In genomic region chr1:23383547-23384311, GRCh38 we compare ENCODE assay signal across 16 cellular contexts. TPM values are rescaled to one million over a fixed set of nuclear protein-coding genes. Genes with fewer than 3 reads are reported as not detected.
DNase-seq lines count a peak whose midpoint lies in the region; ATAC-seq and TF ChIP-seq lines count a peak whose summit lies in the region.
"Had no signal": no experiment of that assay in that cellular context is flagged by ENCODE, and none has a peak within 500 bp of the region (broad histone marks: within the 10 kb centered on the region; RNA-seq: fewer than 3 reads in every experiment).

No MANE protein-coding gene starts in this region.

- intact Hi-C loops in IMR-90 (cut with micrococcal nuclease) (no loop called here), left ventricle myocardium inferior (cut with micrococcal nuclease) (no loop called here), sigmoid colon (cut with DNase I) (no loop called here)

- H3K27me3 ChIP-seq in IMR-90 (ENCODE audit: control insufficient read depth, insufficient read depth, low read length), result no peaks in the 10 kb centered on the region
- H3K27me3 ChIP-seq in left ventricle myocardium inferior (ENCODE audit: low read depth), result no peaks in the 10 kb centered on the region
- H3K27me3 ChIP-seq in sigmoid colon, result no peaks in the 10 kb centered on the region
- H3K27me3 ChIP-seq: pancreas had no signal

- peak overlapping the region; percentile 45 for H2AFZ ChIP-seq in IMR-90 (replicated peaks; ENCODE audit: low read length, poor library complexity)

- H3K9ac ChIP-seq in IMR-90 (ENCODE audit: low read depth, low read length), result no peak overlapping the region

- H2BK120ac ChIP-seq in IMR-90 (ENCODE audit: low read depth, low read length), result no peak overlapping the region; the same call in 1 of the 2 replicates

- DNase-seq in IMR-90 (no peak), choroid plexus epithelial cell (ENCODE audit: low read depth) (peak; percentile 17), left ventricle myocardium inferior (no peak), sigmoid colon (peak; percentile 78), DMS153 (lab: John Stamatoyannopoulos, UW) (no peak), Kasumi-1 (lab: John Stamatoyannopoulos, UW) (no peak)
- DNase-seq in stimulated activated CD4-positive, alpha-beta T cell treated with anti-CD3 and anti-CD28 coated beads, Interleukin-4, amount 100 ng/mL, for 24 hours, result no peak
- DNase-seq: activated CD4-positive, alpha-beta T cell treated with anti-CD3 and anti-CD28 coated beads for 1 hour; activated gamma-delta T cell; GDM1; NCI-H1694; SHP77; stimulated activated CD4-positive, alpha-beta T cell treated with anti-CD3 and anti-CD28 coated beads, Interleukin-12 subunit alpha, Interleukin-12 subunit beta, amount 100 ng/mL, for 4 hours; stimulated activated naive CD8-positive, alpha-beta T cell treated with anti-CD3 and anti-CD28 coated beads, Interleukin-15, amount 100 ng/mL, for 72 hours had no signal

- H3K4ac ChIP-seq in IMR-90 (ENCODE audit: low read depth, low read length), result peak overlapping the region; percentile 8; the same call in 1 of the 2 replicates

- no peak overlapping the region for H4K91ac ChIP-seq in IMR-90 (ENCODE audit: insufficient read depth, low read depth, low read length)

- H2BK20ac ChIP-seq in IMR-90 (ENCODE audit: low read depth, low read length), result no peak overlapping the region

- dilution Hi-C loops in IMR-90 (cut with HindIII; ENCODE audit: low sequenced_read_pairs, unreplicated experiment), result no loop called here

- H2AK5ac ChIP-seq in IMR-90 (ENCODE audit: low read depth, low read length), result peak overlapping the region; percentile 35; the same call in 1 of the 2 replicates

- no peak overlapping the region for H2BK15ac ChIP-seq in IMR-90 (ENCODE audit: low read depth, low read length)

- H2BK5ac ChIP-seq in IMR-90 (ENCODE audit: low read depth, low read length, poor library complexity, severe bottlenecking), result no peak overlapping the region

- H3K18ac ChIP-seq in IMR-90 (ENCODE audit: low read depth, low read length), result no peak overlapping the region

- H3K4me2 ChIP-seq in IMR-90 (ENCODE audit: low read depth, low read length), result no peak overlapping the region

- TF ChIP-seq POLR2A in IMR-90 (IDR thresholded peaks at IDR 0.05; ENCODE audit: low read depth, low read length), result no peak
- TF ChIP-seq POLR2A in sigmoid colon (IDR thresholded peaks at IDR 0.05), result no peak

- H3K4me1 ChIP-seq in IMR-90 (ENCODE audit: control insufficient read depth, insufficient read depth, low read length) (peaks cover 6% of the 10 kb centered on the region), left ventricle myocardium inferior (peaks cover 35% of the 10 kb centered on the region), sigmoid colon (peaks cover 0 to 11% (median 6%) of the 10 kb centered on the region in 4 donors)
- H3K4me1 ChIP-seq: pancreas had no signal

- POLR2A ChIA-PET in IMR-90 (lab: Charles Lee; ENCODE audit: unreplicated experiment), result interaction anchor here (1.1 kb wide), 1 partner anchor 39 kb away, joined by 3 read pairs; the partner anchor contains the start of gene HNRNPR

- peak overlapping the region; percentile 14; the same call in 1 of the 2 replicates for H3K14ac ChIP-seq in IMR-90 (replicated peaks; ENCODE audit: low read depth, low read length)

- CTCF ChIA-PET in IMR-90 (lab: Yijun Ruan, JAX), result interaction anchor here (0.6 kb wide), 1 partner anchor 224 kb away, joined by 3 read pairs; no protein-coding TSS in a partner anchor

- TF ChIP-seq CTCF in IMR-90 (conservative IDR thresholded peaks at IDR 0.05; ENCODE audit: low read depth, low read length), result no peak
- no peak for TF ChIP-seq CTCF in choroid plexus epithelial cell (conservative IDR thresholded peaks at IDR 0.05; ENCODE audit: low read depth, low read length)
- TF ChIP-seq CTCF in left ventricle myocardium inferior (IDR thresholded peaks at IDR 0.05; ENCODE audit: borderline replicate concordance), result no peak
- TF ChIP-seq CTCF in sigmoid colon (IDR thresholded peaks at IDR 0.05), result no peak

- no peak for TF ChIP-seq EP300 in sigmoid colon (IDR thresholded peaks at IDR 0.05)

- BruUV-seq in IMR-90 (replicated peaks; lab: Mats Ljungman, UMichigan), result no TSS peak

- H3K36me3 ChIP-seq in IMR-90 (ENCODE audit: control insufficient read depth, insufficient read depth, low read length) (peaks cover 2% of the 10 kb centered on the region; the same call in 1 of the 2 replicates), left ventricle myocardium inferior (peaks cover 17% of the 10 kb centered on the region), sigmoid colon (peaks cover 0 to 37% (median 2%) of the 10 kb centered on the region in 4 donors)

- H4K8ac ChIP-seq in IMR-90 (ENCODE audit: low read depth in 2 of 2, low read length in 2 of 2), result peak overlapping the region in 1 of 2 experiments; percentile 39; a peak in 2 of 4 replicates

- peak overlapping the region; percentile 73 for H2AK9ac ChIP-seq in IMR-90 (replicated peaks; ENCODE audit: low read depth, low read length, poor library complexity)

- H4K5ac ChIP-seq in IMR-90 (ENCODE audit: low read depth, low read length), result no peak overlapping the region

- TF ChIP-seq RAD21 in IMR-90 (IDR thresholded peaks at IDR 0.05; ENCODE audit: low read length), result no peak

- H3K9me1 ChIP-seq in IMR-90 (ENCODE audit: insufficient read depth, low read length), result peaks cover 17% of the 10 kb centered on the region

- H3K23ac ChIP-seq in IMR-90 (ENCODE audit: low read depth, low read length), result no peak overlapping the region

- no peaks in the 10 kb centered on the region for H3K79me1 ChIP-seq in IMR-90 (ENCODE audit: low read depth in 1 of 2, low read length in 2 of 2)

- ATAC-seq in IMR-90 (ENCODE audit: low read depth) (no peak), GM19035 (IDR thresholded peaks at IDR 0.05; ENCODE audit: unreplicated experiment) (no peak)
- ATAC-seq: stimulated activated naive CD8-positive, alpha-beta T cell treated with anti-CD3 and anti-CD28 coated beads, Interleukin-15, amount 100 ng/mL, for 72 hours had no signal

- H3K9me3 ChIP-seq in IMR-90 (ENCODE audit: control insufficient read depth, insufficient read depth, low read length) (0 out of 2 replicates have a peak, but pooled peaks cover 4% of the 10 kb centered on the region), left ventricle myocardium inferior (replicated peaks) (no peaks in the 10 kb centered on the region), sigmoid colon (no peaks in the 10 kb centered on the region)
- H3K9me3 ChIP-seq: pancreas had no signal

- 72% methylated on average over 2 of the region's 8 CpGs; no CpG with 5 or more reads in 1 of the 2 experiments for WGBS in IMR-90 (ENCODE audit: extremely low coverage in 2 of 2, insufficient read length in 1 of 2), 2 experiments
- 79 to 86% methylated on average over 8 of the region's 8 CpGs for WGBS in sigmoid colon, 2 donors

- no peaks in the 10 kb centered on the region for H4K20me1 ChIP-seq in IMR-90 (ENCODE audit: insufficient read depth, low read length)

- H3K4me3 ChIP-seq in IMR-90 (ENCODE audit: insufficient read depth, low read depth, low read length) (no peak overlapping the region), choroid plexus epithelial cell (ENCODE audit: low read depth, low read length) (no peak overlapping the region), left ventricle myocardium inferior (no peak overlapping the region), sigmoid colon (no peak overlapping the region)
- H3K4me3 ChIP-seq: pancreas had no signal

- H3K56ac ChIP-seq in IMR-90 (ENCODE audit: extremely low read depth, insufficient read depth, low read length), result no peak overlapping the region

- H3K27ac ChIP-seq in IMR-90 (ENCODE audit: insufficient read depth, low read length) (no peak overlapping the region), left ventricle myocardium inferior (replicated peaks) (peak overlapping the region; percentile 71), sigmoid colon (peak overlapping the region; percentile 7 to 57 (median 32))
- H3K27ac ChIP-seq: pancreas had no signal

- in situ Hi-C loops in IMR-90 (cut with MboI; ENCODE audit: low sequenced_read_pairs), result no loop called here

TF ChIP-seq in IMR-90, 13 proteins besides CTCF, POLR2A, EP300 and RAD21 (continues in another document):
- no peak for TF ChIP-seq MXI1 (IDR thresholded peaks at IDR 0.05; ENCODE audit: borderline replicate concordance, low read depth, low read length)
- TF ChIP-seq MAFK (IDR thresholded peaks at IDR 0.05; ENCODE audit: low read depth, low read length), result no peak
- TF ChIP-seq RCOR1 (IDR thresholded peaks at IDR 0.05; ENCODE audit: insufficient replicate concordance, low read length), result no peak
- TF ChIP-seq FOS (IDR thresholded peaks at IDR 0.05; ENCODE audit: low read depth, low read length), result no peak
- TF ChIP-seq, protein P1, sequence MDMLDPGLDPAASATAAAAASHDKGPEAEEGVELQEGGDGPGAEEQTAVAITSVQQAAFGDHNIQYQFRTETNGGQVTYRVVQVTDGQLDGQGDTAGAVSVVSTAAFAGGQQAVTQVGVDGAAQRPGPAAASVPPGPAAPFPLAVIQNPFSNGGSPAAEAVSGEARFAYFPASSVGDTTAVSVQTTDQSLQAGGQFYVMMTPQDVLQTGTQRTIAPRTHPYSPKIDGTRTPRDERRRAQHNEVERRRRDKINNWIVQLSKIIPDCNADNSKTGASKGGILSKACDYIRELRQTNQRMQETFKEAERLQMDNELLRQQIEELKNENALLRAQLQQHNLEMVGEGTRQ (IDR thresholded peaks at IDR 0.05; ENCODE audit: low read depth, low read length), result no peak
- TF ChIP-seq SMC3 (IDR thresholded peaks at IDR 0.05; ENCODE audit: low read depth, low read length), result no peak
- no peak for TF ChIP-seq RFX5 (IDR thresholded peaks at IDR 0.05; ENCODE audit: low read depth, low read length)

RNA-seq across cellular contexts. Expression of gene ZNF436, which starts 14.1 kb away (rescaled TPM):
- total RNA-seq in IMR-90 (2012; rRNA removed) (14.3 and 15.8 TPM in 2 replicates), left ventricle myocardium inferior (11.8 TPM), sigmoid colon (10 to 100 TPM; 14.5 to 41.3 (median 16.8) TPM)
- polyA plus RNA-seq in IMR-90 (2012; rRNA removed) (3.7 and 5.3 TPM in 2 replicates), sigmoid colon (1 to 10 TPM; 4.2 to 7.0 (median 5.1) TPM)
- polyA plus RNA-seq in IMR-90 (2012; cell fraction: cytosol; rRNA removed), result 1.0 and 1.7 TPM in 2 replicates
- 1.1 and 6.8 TPM in 2 replicates for polyA plus RNA-seq in IMR-90 (2012; cell fraction: nucleus; rRNA removed; ENCODE audit: low replicate concordance)

RNA-seq across cellular contexts. Expression of gene HNRNPR, which starts 39.6 kb away (rescaled TPM):
- total RNA-seq in IMR-90 (2012; rRNA removed) (99.7 and 152 TPM in 2 replicates), left ventricle myocardium inferior (54.6 TPM), sigmoid colon (10 to 100 TPM; 59.3 to 72.1 (median 62.8) TPM)
- polyA plus RNA-seq in IMR-90 (2012; rRNA removed) (107 and 111 TPM in 2 replicates), sigmoid colon (10 to 100 TPM; 62.9 to 89.2 (median 70.3) TPM)
- polyA plus RNA-seq in IMR-90 (2012; cell fraction: cytosol; rRNA removed), result 30.2 and 57.0 TPM in 2 replicates
- 14.3 and 62.0 TPM in 2 replicates for polyA plus RNA-seq in IMR-90 (2012; cell fraction: nucleus; rRNA removed; ENCODE audit: low replicate concordance)

RNA-seq across cellular contexts. Expression of gene TCEA3, which starts 40.8 kb away (rescaled TPM):
- 3.0 and 3.3 TPM in 2 replicates for total RNA-seq in IMR-90 (2012; rRNA removed)
- polyA plus RNA-seq in IMR-90 (2012; rRNA removed), result 5.4 and 6.3 TPM in 2 replicates
- polyA plus RNA-seq in IMR-90 (2012; cell fraction: cytosol; rRNA removed), result 3.4 and 5.3 TPM in 2 replicates
- polyA plus RNA-seq in IMR-90 (2012; cell fraction: nucleus; rRNA removed; ENCODE audit: low replicate concordance), result 6.6 and 11.2 TPM in 2 replicates
- total RNA-seq in left ventricle myocardium inferior, result 78.6 TPM
- total RNA-seq in sigmoid colon, result 10 to 100 TPM; 26.9 to 66.2 (median 38.2) TPM
- 100 to 1,000 TPM in 2 of 3 donors, 10 to 100 TPM in 1; 75.6 to 222 (median 162) TPM for polyA plus RNA-seq in sigmoid colon

Comparison
In these comparisons a context has a peak if more than half of its experiments do, and no peak if none do; other contexts are left out.
1. DNase-seq: peak in choroid plexus epithelial cell (single experiment) and sigmoid colon (single experiment); none in IMR-90 (single experiment), left ventricle myocardium inferior (single experiment), DMS153 (single experiment), stimulated activated CD4-positive, alpha-beta T cell treated with anti-CD3 and anti-CD28 coated beads, Interleukin-4, amount 100 ng/mL, for 24 hours (single experiment) and Kasumi-1 (0 of 2).